ENCODE assay signal across 18 cellular contexts in genomic region chr7:22403344-22403743, GRCh38. TPM values are rescaled to one million over a fixed set of nuclear protein-coding genes. Genes with fewer than 3 reads are reported as not detected.
DNase-seq lines count a peak whose midpoint lies in the region; ATAC-seq and TF ChIP-seq lines count a peak whose summit lies in the region.
"Had no signal": no experiment of that assay in that cellular context is flagged by ENCODE, and none has a peak within 500 bp of the region (broad histone marks: within the 10 kb centered on the region; RNA-seq: fewer than 3 reads in every experiment).

No MANE protein-coding gene starts in this region.

- no TSS peak for BruUV-seq in PC-9 (replicated peaks; lab: Mats Ljungman, UMichigan)

- H2BK12ac ChIP-seq in trophoblast cell (ENCODE audit: low read length): peak overlapping the region; percentile 32

- H4K12ac ChIP-seq in trophoblast cell (ENCODE audit: low read depth, low read length): no peak overlapping the region

- DNase-seq in effector memory CD8-positive, alpha-beta T cell: no peak
- DNase-seq in trophoblast cell (no peak), epidermal melanocyte (ENCODE audit: insufficient read length, low spot score) (no peak), PC-9 (no peak)
- DNase-seq in activated T-helper 1 cell treated with anti-CD3 and anti-CD28 coated beads, Interleukin-12 subunit alpha, Interleukin-12 subunit beta, Interleukin-2, Interleukin-4 antibody, amounts not matched to agents 30 ng/mL and 10 ng/mL and 1 ng/mL, durations not matched to agents 14 hours and 24 hours and 36 hours (ENCODE audit: low spot score): no peak
- DNase-seq: 8988T; AML-193; Calu3; CD4-positive, CD25-positive, alpha-beta regulatory T cell; DMS 273 treated with DMSO at 0.1 percent for 48 hours; EL; GDM1; GOT3; H9; IMR-90 had no signal

- H3K36me3 Mint-ChIP-seq in effector memory CD8-positive, alpha-beta T cell (ENCODE audit: insufficient read depth): no peaks in the 10 kb centered on the region
- H3K36me3 Mint-ChIP-seq in activated T-helper 1 cell treated with anti-CD3 and anti-CD28 coated beads, Interleukin-12 subunit alpha, Interleukin-12 subunit beta, Interleukin-2, Interleukin-4 antibody, amounts not matched to agents 30 ng/mL and 10 ng/mL and 1 ng/mL, durations not matched to agents 14 hours and 24 hours and 36 hours (ENCODE audit: low read depth): no peaks in the 10 kb centered on the region
- H3K36me3 Mint-ChIP-seq: CD4-positive, CD25-positive, alpha-beta regulatory T cell had no signal

- peak overlapping the region in 8 of 11 experiments; percentile 60 to 85 (median 73); a peak in 13 of 22 replicates for H3K4me2 ChIP-seq in BLaER1 treated with 17β-estradiol and CSF1 and Interleukin-3, amounts not matched to agents 10 nM and 100 nM
- H3K4me2 ChIP-seq in trophoblast cell (ENCODE audit: low read length) (no peak overlapping the region), PC-9 (no peak overlapping the region)

- 0 out of 20 replicates have a peak overlapping the region, but pooled peaks of 1 of the 10 experiments have one; percentile 6 for H3K4me3 ChIP-seq in BLaER1 treated with 17β-estradiol and CSF1 and Interleukin-3, amounts not matched to agents 10 nM and 100 nM
- no peak overlapping the region for H3K4me3 ChIP-seq in trophoblast cell (ENCODE audit: low read depth, low read length)
- no peak overlapping the region for H3K4me3 ChIP-seq in PC-9
- H3K4me3 ChIP-seq: BLaER1 had no signal

- no peaks in the 10 kb centered on the region for H3K9me2 ChIP-seq in PC-9 (ENCODE audit: insufficient read depth)

- CTCF ChIA-PET in PC-9 (lab: Charles Lee): no interaction called here

- no CpG with 5 or more reads among the region's 2 CpGs for WGBS in trophoblast cell (ENCODE audit: extremely low coverage, insufficient coverage, insufficient read length)

- no peak overlapping the region for H3K18ac ChIP-seq in trophoblast cell (ENCODE audit: low read length)

- H2BK5ac ChIP-seq in trophoblast cell (ENCODE audit: low read depth, low read length, poor library complexity): no peak overlapping the region

- H3K9me3 Mint-ChIP-seq in effector memory CD8-positive, alpha-beta T cell: no peaks in the 10 kb centered on the region
- peaks cover 3% of the 10 kb centered on the region for H3K9me3 Mint-ChIP-seq in activated T-helper 1 cell treated with anti-CD3 and anti-CD28 coated beads, Interleukin-12 subunit alpha, Interleukin-12 subunit beta, Interleukin-2, Interleukin-4 antibody, amounts not matched to agents 30 ng/mL and 10 ng/mL and 1 ng/mL, durations not matched to agents 14 hours and 24 hours and 36 hours
- H3K9me3 Mint-ChIP-seq: H9 had no signal

- no peak overlapping the region for H3K27ac ChIP-seq in BLaER1 treated with 17β-estradiol and CSF1 and Interleukin-3, amounts not matched to agents 10 nM and 100 nM
- H3K27ac ChIP-seq in KOPT-K1 (ENCODE audit: low read depth, low read length, poor library complexity, severe bottlenecking): peak overlapping the region; percentile 68
- H3K27ac ChIP-seq in trophoblast cell (ENCODE audit: low read depth, low read length): no peak overlapping the region
- H3K27ac ChIP-seq in PC-9: no peak overlapping the region

- H3K9me3 ChIP-seq in BLaER1 treated with 17β-estradiol and CSF1 and Interleukin-3, amounts not matched to agents 10 nM and 100 nM (replicated peaks in 1 of 11): peaks cover 19 to 46% (median 31%) of the 10 kb centered on the region in 11 experiments; a peak in 21 of 22 replicates
- H3K9me3 ChIP-seq in KOPT-K1 (ENCODE audit: insufficient read depth, low read length, poor library complexity, severe bottlenecking): peaks cover 11% of the 10 kb centered on the region
- peaks cover 2% of the 10 kb centered on the region for H3K9me3 ChIP-seq in trophoblast cell (ENCODE audit: insufficient read depth, low read depth, low read length)
- no peaks in the 10 kb centered on the region for H3K9me3 ChIP-seq in PC-9 (ENCODE audit: insufficient read depth, low read depth)

- TF ChIP-seq CTCF in PC-9 (conservative IDR thresholded peaks at IDR 0.05): no peak

- H3K9ac ChIP-seq in BLaER1 treated with 17β-estradiol and CSF1 and Interleukin-3, amounts not matched to agents 10 nM and 100 nM: no peak overlapping the region
- no peak overlapping the region for H3K9ac ChIP-seq in trophoblast cell (ENCODE audit: low read length)
- H3K9ac ChIP-seq: BLaER1 had no signal

- no peak overlapping the region for H2BK120ac ChIP-seq in trophoblast cell (ENCODE audit: insufficient read depth, low read length, poor library complexity)

- H3K4me1 Mint-ChIP-seq in effector memory CD8-positive, alpha-beta T cell (ENCODE audit: low read depth in 2 of 2): peaks cover 19% of the 10 kb centered on the region in 2 donors
- peaks cover 5% of the 10 kb centered on the region for H3K4me1 Mint-ChIP-seq in activated T-helper 1 cell treated with anti-CD3 and anti-CD28 coated beads, Interleukin-12 subunit alpha, Interleukin-12 subunit beta, Interleukin-2, Interleukin-4 antibody, amounts not matched to agents 30 ng/mL and 10 ng/mL and 1 ng/mL, durations not matched to agents 14 hours and 24 hours and 36 hours (ENCODE audit: low read depth)

- no peak overlapping the region for H3K14ac ChIP-seq in trophoblast cell (ENCODE audit: low read length)

- H3K27me3 ChIP-seq in BLaER1 treated with 17β-estradiol and CSF1 and Interleukin-3, amounts not matched to agents 10 nM and 100 nM: no peaks in the 10 kb centered on the region
- H3K27me3 ChIP-seq in trophoblast cell (ENCODE audit: insufficient read depth, low read length) (no peaks in the 10 kb centered on the region), PC-9 (ENCODE audit: insufficient read depth, low read depth) (no peaks in the 10 kb centered on the region)
- H3K27me3 ChIP-seq: BLaER1 had no signal

- no peaks in the 10 kb centered on the region for H4K20me1 ChIP-seq in BLaER1 treated with 17β-estradiol and CSF1 and Interleukin-3, amounts not matched to agents 10 nM and 100 nM
- no peaks in the 10 kb centered on the region for H4K20me1 ChIP-seq in PC-9 (ENCODE audit: insufficient read depth)
- H4K20me1 ChIP-seq: BLaER1 had no signal

- peaks cover 0 to 4% (median 0%) of the 10 kb centered on the region in 11 experiments; a peak in 2 of 22 replicates for H3K36me3 ChIP-seq in BLaER1 treated with 17β-estradiol and CSF1 and Interleukin-3, amounts not matched to agents 10 nM and 100 nM
- H3K36me3 ChIP-seq in KOPT-K1 (ENCODE audit: insufficient read depth, low read length) (no peaks in the 10 kb centered on the region), trophoblast cell (ENCODE audit: control insufficient read depth in 1 of 2, insufficient read depth in 2 of 2, low read length in 2 of 2) (no peaks in the 10 kb centered on the region), PC-9 (ENCODE audit: low read depth) (no peaks in the 10 kb centered on the region)
- H3K36me3 ChIP-seq: BLaER1 had no signal

- no peak overlapping the region for H4K8ac ChIP-seq in trophoblast cell (ENCODE audit: low read depth, low read length)

- no peaks in the 10 kb centered on the region for H3K27me3 Mint-ChIP-seq in effector memory CD8-positive, alpha-beta T cell
- H3K27me3 Mint-ChIP-seq in activated T-helper 1 cell treated with anti-CD3 and anti-CD28 coated beads, Interleukin-12 subunit alpha, Interleukin-12 subunit beta, Interleukin-2, Interleukin-4 antibody, amounts not matched to agents 30 ng/mL and 10 ng/mL and 1 ng/mL, durations not matched to agents 14 hours and 24 hours and 36 hours (ENCODE audit: insufficient read depth): peaks cover 2% of the 10 kb centered on the region
- H3K27me3 Mint-ChIP-seq: CD4-positive, CD25-positive, alpha-beta regulatory T cell had no signal

- peaks cover 14 to 24% (median 21%) of the 10 kb centered on the region in 10 experiments for H3K4me1 ChIP-seq in BLaER1 treated with 17β-estradiol and CSF1 and Interleukin-3, amounts not matched to agents 10 nM and 100 nM
- peaks cover 3% of the 10 kb centered on the region in 2 experiments for H3K4me1 ChIP-seq in trophoblast cell (ENCODE audit: control insufficient read depth in 1 of 2, insufficient read depth in 2 of 2, low read length in 2 of 2)
- H3K4me1 ChIP-seq in PC-9 (replicated peaks; ENCODE audit: insufficient read depth): no peaks in the 10 kb centered on the region; the same call in 1 of the 2 replicates

- H3K4me3 Mint-ChIP-seq in effector memory CD8-positive, alpha-beta T cell: peak overlapping the region; percentile 6 to 37
- no peak overlapping the region for H3K4me3 Mint-ChIP-seq in activated T-helper 1 cell treated with anti-CD3 and anti-CD28 coated beads, Interleukin-12 subunit alpha, Interleukin-12 subunit beta, Interleukin-2, Interleukin-4 antibody, amounts not matched to agents 30 ng/mL and 10 ng/mL and 1 ng/mL, durations not matched to agents 14 hours and 24 hours and 36 hours
- H3K4me3 Mint-ChIP-seq: CD4-positive, CD25-positive, alpha-beta regulatory T cell; H9 had no signal

- no peak for ATAC-seq in effector memory CD8-positive, alpha-beta T cell (replicated peaks)

- no peaks in the 10 kb centered on the region for H3K79me2 ChIP-seq in trophoblast cell (ENCODE audit: control insufficient read depth, insufficient read depth, low read length, poor library complexity)
- H3K79me2 ChIP-seq in PC-9 (ENCODE audit: low read depth): no peaks in the 10 kb centered on the region

- no peak overlapping the region for H2AK5ac ChIP-seq in trophoblast cell (ENCODE audit: low read length)

- peak overlapping the region; percentile 91 to 94 for H3K27ac Mint-ChIP-seq in effector memory CD8-positive, alpha-beta T cell
- H3K27ac Mint-ChIP-seq in activated T-helper 1 cell treated with anti-CD3 and anti-CD28 coated beads, Interleukin-12 subunit alpha, Interleukin-12 subunit beta, Interleukin-2, Interleukin-4 antibody, amounts not matched to agents 30 ng/mL and 10 ng/mL and 1 ng/mL, durations not matched to agents 14 hours and 24 hours and 36 hours: no peak overlapping the region
- H3K27ac Mint-ChIP-seq: CD4-positive, CD25-positive, alpha-beta regulatory T cell; H9 had no signal

- H3K23ac ChIP-seq in trophoblast cell (ENCODE audit: low read length): no peak overlapping the region

- H3K4ac ChIP-seq in trophoblast cell (ENCODE audit: low read depth, low read length): no peak overlapping the region

- intact Hi-C loops in PC-9 (cut with micrococcal nuclease; ENCODE audit: unreplicated experiment): loop anchor here (5.0 kb wide), 1 partner anchor 39 kb away; no protein-coding TSS in a partner anchor
- intact Hi-C loops in activated T-helper 1 cell treated with anti-CD3 and anti-CD28 coated beads, Interleukin-12 subunit alpha, Interleukin-12 subunit beta, Interleukin-2, Interleukin-4 antibody, amounts not matched to agents 30 ng/mL and 10 ng/mL and 1 ng/mL, durations not matched to agents 14 hours and 24 hours and 36 hours (cut with micrococcal nuclease): no loop called here

- no peak overlapping the region for H2AFZ ChIP-seq in trophoblast cell (ENCODE audit: insufficient read depth, low read length, poor library complexity)
- H2AFZ ChIP-seq in PC-9: no peak overlapping the region

- peaks cover 5% of the 10 kb centered on the region; the same call in 1 of the 2 replicates for H3F3A ChIP-seq in PC-9 (ENCODE audit: insufficient read depth, low read depth)

- POLR2A ChIA-PET in PC-9 (lab: Charles Lee; ENCODE audit: unreplicated experiment): no interaction called here

- no peak overlapping the region for H4K91ac ChIP-seq in trophoblast cell (ENCODE audit: low read depth, low read length)

- H3K79me1 ChIP-seq in trophoblast cell (ENCODE audit: low read length): no peaks in the 10 kb centered on the region

RNA-seq across cellular contexts. Expression of gene RAPGEF5, which starts 46.4 kb away (rescaled TPM):
- polyA plus RNA-seq in trophoblast cell (2013): 1.8 and 2.0 TPM in 2 replicates
- 16.4 and 16.6 TPM in 2 replicates for total RNA-seq in PC-9 (2021)
- 0.59 and 0.70 TPM in 2 replicates for total RNA-seq in activated T-helper 1 cell treated with anti-CD3 and anti-CD28 coated beads, Interleukin-12 subunit alpha, Interleukin-12 subunit beta, Interleukin-2, Interleukin-4 antibody, amounts not matched to agents 30 ng/mL and 10 ng/mL and 1 ng/mL, durations not matched to agents 14 hours and 24 hours and 36 hours
- total RNA-seq: CD4-positive, CD25-positive, alpha-beta regulatory T cell had no signal
- polyA plus RNA-seq: CD4-positive, CD25-positive, alpha-beta regulatory T cell had no signal

Comparison
In these comparisons a context has a peak if more than half of its experiments do, and no peak if none do; other contexts are left out.
1. H3K4me2 ChIP-seq: peak in BLaER1 treated with 17β-estradiol and CSF1 and Interleukin-3, amounts not matched to agents 10 nM and 100 nM (8 of 11); none in trophoblast cell (single experiment) and PC-9 (single experiment).
2. RNA of gene RAPGEF5, which starts 46.4 kb away (total RNA-seq): 16.4 to 16.6 TPM in PC-9; 0.59 to 0.70 TPM in activated T-helper 1 cell treated with anti-CD3 and anti-CD28 coated beads, Interleukin-12 subunit alpha, Interleukin-12 subunit beta, Interleukin-2, Interleukin-4 antibody, amounts not matched to agents 30 ng/mL and 10 ng/mL and 1 ng/mL, durations not matched to agents 14 hours and 24 hours and 36 hours; every median in the first group is over 10 times any median in the second.